In the genomic region with DNA sequence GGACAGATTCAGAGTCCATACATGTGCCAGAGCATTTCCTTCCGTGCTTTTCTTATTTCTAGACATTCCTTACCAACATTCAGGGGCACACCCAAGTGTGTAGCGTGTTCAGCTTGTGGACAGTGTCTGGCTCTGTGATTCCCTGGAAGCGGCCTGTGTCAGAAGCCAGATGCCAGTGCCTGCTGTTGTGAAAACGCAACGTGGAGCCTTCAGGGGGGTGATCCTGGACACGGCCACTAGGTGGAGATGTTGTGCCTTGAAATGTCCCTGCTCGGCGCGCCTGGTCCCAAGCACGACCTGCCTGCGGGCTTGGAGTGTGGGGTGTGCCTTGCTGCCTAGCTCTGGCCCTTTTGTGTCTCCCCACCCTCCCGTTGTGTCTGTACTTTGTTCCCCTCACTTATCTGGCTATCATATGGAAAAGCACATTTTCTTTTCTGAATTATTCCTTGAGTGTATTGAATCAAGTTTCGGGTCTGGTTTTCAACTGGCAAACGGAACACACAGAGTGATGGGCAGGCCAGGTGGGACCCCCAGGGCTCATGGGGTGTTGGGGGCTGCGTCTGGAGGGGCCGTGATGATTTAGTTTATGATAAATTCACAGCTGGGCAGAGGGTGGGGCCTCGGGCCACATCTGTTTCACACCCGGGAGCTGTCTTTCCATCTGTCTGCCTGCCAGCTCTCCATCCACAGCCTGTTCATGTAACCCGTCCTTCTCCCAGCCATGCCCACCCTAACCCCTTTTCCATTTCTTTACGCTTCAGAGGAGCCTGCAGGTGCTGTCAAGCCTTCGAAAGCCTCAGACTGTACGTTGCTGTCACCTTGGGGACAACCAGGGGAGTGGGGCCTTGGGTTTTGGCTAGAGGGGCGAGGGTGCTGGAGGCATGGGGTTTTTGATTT, we compare ENCODE assay signal across 8 cellular contexts.
DNase-seq lines count a peak whose midpoint lies in the region; ATAC-seq, FAIRE-seq and TF ChIP-seq lines count a peak whose summit lies in the region.

No MANE protein-coding gene starts in this region.

- H3K27me3 ChIP-seq in dorsolateral prefrontal cortex (no peaks in the 10 kb centered on the region), lung (ENCODE audit: control insufficient read depth, insufficient read depth) (no peaks in the 10 kb centered on the region)

- no peaks in the 10 kb centered on the region for H3K9me3 ChIP-seq in lung (ENCODE audit: control insufficient read depth in 2 of 2, insufficient read depth in 1 of 2, low read length in 1 of 2)

- H3K4me3 ChIP-seq in dorsolateral prefrontal cortex: no peak overlapping the region
- no peak overlapping the region for H3K4me3 ChIP-seq in lung

- TF ChIP-seq CTCF in dorsolateral prefrontal cortex (IDR thresholded peaks at IDR 0.05 in 54 of 56, conservative IDR thresholded peaks at IDR 0.05 in 2 of 56; ENCODE audit: low read depth in 1 of 56, partially characterized antibody in 56 of 56) (peak; percentile 64 to 96 (median 90)), lung (IDR thresholded peaks at IDR 0.05; ENCODE audit: control extremely low read depth, extremely low read depth) (peak; percentile 65)

- ATAC-seq in lung (ENCODE audit: insufficient read depth, low FRiP score): peak; percentile 59

- DNase-seq in ACHN: peak; percentile 61
- peak; percentile 54 for DNase-seq in GM18507 (ENCODE audit: extremely low spot score, insufficient read length, low read depth)
- DNase-seq in NCI-H226: peak; percentile 12
- peak; percentile 66 for DNase-seq in activated CD4-positive, alpha-beta T cell treated with anti-CD3 and anti-CD28 coated beads, Interleukin-2, amount 50 U/mL, for 1 hour
- DNase-seq in dorsolateral prefrontal cortex: peak; percentile 57 to 89 (median 81)
- DNase-seq in lung (ENCODE audit: low spot score): peak; percentile 67
- peak; percentile 28 for DNase-seq in stimulated activated CD8-positive, alpha-beta memory T cell treated with anti-CD3 and anti-CD28 coated beads, Interleukin-15, amount 100 ng/mL, for 24 hours (ENCODE audit: low read depth)
- DNase-seq in NCI-H1436 (lab: John Stamatoyannopoulos, UW): no peak

- peak; percentile 80 for FAIRE-seq in GM18507 (lab: Jason Lieb, UNC)

- H3K27ac ChIP-seq in dorsolateral prefrontal cortex (peak overlapping the region in 5 of 59 donors; percentile 28 to 81 (median 74)), lung (ENCODE audit: low read depth in 1 of 2, low read length in 1 of 2) (no peak overlapping the region)

- H3K36me3 ChIP-seq in lung (ENCODE audit: control insufficient read depth in 2 of 2, insufficient read depth in 2 of 2, low read length in 2 of 2): peaks cover 0 to 8% of the 10 kb centered on the region in 2 donors

- in situ Hi-C loops in ACHN (cut with HindIII; ENCODE audit: low pct_ligation_motif_present, low pct_unique_long_range_greater_than_20kb, low sequenced_read_pairs): no loop called here

- peaks cover 0 to 2% of the 10 kb centered on the region in 2 donors for H3K4me1 ChIP-seq in lung (ENCODE audit: control insufficient read depth in 2 of 2, insufficient read depth in 2 of 2, low read length in 2 of 2)

- intact Hi-C loops in dorsolateral prefrontal cortex (cut with DNase I): loop anchor here (1.0 to 10.0 kb wide), 11 partner anchors 44 to 1316 kb away; a partner anchor contains a TSS

- 66 to 67% methylated on average over 23 of the region's 23 CpGs for WGBS in lung, 2 donors
